In the genomic region with DNA sequence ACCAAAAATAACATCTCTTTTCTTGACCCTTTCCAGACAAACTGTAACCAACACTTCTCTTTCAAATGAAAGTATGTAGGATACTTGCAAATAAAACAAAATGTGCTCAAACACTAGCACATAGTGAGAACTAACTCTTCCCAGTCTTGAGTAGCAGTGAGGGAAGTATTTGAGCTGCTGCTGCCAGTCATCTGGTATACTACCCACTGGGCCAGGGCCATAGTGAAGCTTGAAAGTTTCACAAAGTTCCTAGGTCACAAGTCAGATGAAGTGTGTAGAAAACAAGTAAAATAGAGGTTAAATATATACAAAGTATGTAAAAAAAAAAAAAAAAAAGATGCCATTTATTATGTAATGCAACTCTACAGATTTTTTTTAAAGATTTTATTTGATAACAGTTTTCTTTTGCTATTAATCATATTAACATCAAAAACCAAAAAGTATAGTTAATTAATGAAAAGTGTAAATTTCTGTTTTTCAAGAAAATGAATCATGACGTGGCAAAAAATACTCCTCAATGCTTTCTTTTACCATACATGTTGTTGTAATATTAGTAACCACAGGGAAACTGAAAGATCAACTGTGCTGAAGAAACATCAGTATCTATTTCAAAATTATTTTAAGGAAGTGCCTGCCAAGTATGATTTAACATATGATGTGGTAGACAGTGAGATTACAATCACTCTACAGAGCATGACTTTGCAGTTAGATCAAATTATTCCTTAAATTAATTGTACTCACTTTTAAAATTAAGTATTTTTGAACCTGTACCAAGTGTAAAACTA, we compare ENCODE assay signal across 14 cellular contexts. TPM values are rescaled to one million over a fixed set of nuclear protein-coding genes. Genes with fewer than 3 reads are reported as not detected.
DNase-seq lines count a peak whose midpoint lies in the region; ATAC-seq and TF ChIP-seq lines count a peak whose summit lies in the region.
"Had no signal": no experiment of that assay in that cellular context is flagged by ENCODE, and none has a peak within 500 bp of the region (broad histone marks: within the 10 kb centered on the region; RNA-seq: fewer than 3 reads in every experiment).

No MANE protein-coding gene starts in this region.

- no peak overlapping the region for H3K4me3 ChIP-seq in esophagus muscularis mucosa
- H3K4me3 ChIP-seq: heart right ventricle, vagina had no signal

- H3K9me3 ChIP-seq in esophagus muscularis mucosa = peaks cover 0 to 6% (median 0%) of the 10 kb centered on the region in 4 donors
- H3K9me3 ChIP-seq: vagina had no signal

- H3K27me3 ChIP-seq in esophagus muscularis mucosa = no peaks in the 10 kb centered on the region
- H3K27me3 ChIP-seq: heart right ventricle, vagina had no signal

- intact Hi-C loops in esophagus muscularis mucosa (cut with DNase I) = no loop called here

- H3K36me3 ChIP-seq in esophagus muscularis mucosa = no peaks in the 10 kb centered on the region
- H3K36me3 ChIP-seq: heart right ventricle, vagina had no signal

- TF ChIP-seq POLR2A in esophagus muscularis mucosa (IDR thresholded peaks at IDR 0.05; ENCODE audit: low read depth) = no peak

- no peak overlapping the region for H3K27ac ChIP-seq in esophagus muscularis mucosa (replicated peaks in 1 of 4)
- H3K27ac ChIP-seq: heart right ventricle, vagina had no signal

- peak; percentile 61 for ATAC-seq in GM18511 (IDR thresholded peaks at IDR 0.05; ENCODE audit: unreplicated experiment)
- peak; percentile 93 for ATAC-seq in GM21723 (IDR thresholded peaks at IDR 0.05; ENCODE audit: unreplicated experiment)
- ATAC-seq in HG03565 (IDR thresholded peaks at IDR 0.05; ENCODE audit: unreplicated experiment) = peak; percentile 84
- ATAC-seq in HG03045 (IDR thresholded peaks at IDR 0.05; ENCODE audit: unreplicated experiment) = no peak
- ATAC-seq in GM18498 (IDR thresholded peaks at IDR 0.05; ENCODE audit: unreplicated experiment) = no peak
- ATAC-seq: heart right ventricle had no signal

- no peaks in the 10 kb centered on the region for H3K4me1 ChIP-seq in esophagus muscularis mucosa
- H3K4me1 ChIP-seq: heart right ventricle, vagina had no signal

- TF ChIP-seq CTCF in esophagus muscularis mucosa (IDR thresholded peaks at IDR 0.05) = no peak

- peak; percentile 21 for DNase-seq in esophagus muscularis mucosa (ENCODE audit: extremely low spot score)
- no peak for DNase-seq in NCI-H2081 treated with DMSO at 0.1 percent for 48 hours (lab: John Stamatoyannopoulos, UW)
- no peak for DNase-seq in NCI-H748 treated with DMSO at 0.1 percent for 48 hours (lab: John Stamatoyannopoulos, UW)
- DNase-seq: activated CD4-positive, alpha-beta memory T cell treated with anti-CD3 and anti-CD28 coated beads for 36 hours; COR-L47; heart right ventricle; NCI-H510A treated with DMSO at 0.1 percent for 48 hours; retina had no signal

- TF ChIP-seq EP300 in esophagus muscularis mucosa (IDR thresholded peaks at IDR 0.05) = no peak

- 78% methylated on average over 1 of the region's 1 CpG for WGBS in esophagus muscularis mucosa

RNA-seq across cellular contexts. Expression of a gene that starts 21.6 kb away (rescaled TPM):
- total RNA-seq in esophagus muscularis mucosa = 10 to 100 TPM; 31.5 to 52.3 (median 39.2) TPM

Comparison
In these comparisons a context has a peak if more than half of its experiments do, and no peak if none do; other contexts are left out.
1. ATAC-seq: peak in GM18511 (single experiment), GM21723 (single experiment) and HG03565 (single experiment); none in HG03045 (single experiment) and GM18498 (single experiment).